In the genomic region with DNA sequence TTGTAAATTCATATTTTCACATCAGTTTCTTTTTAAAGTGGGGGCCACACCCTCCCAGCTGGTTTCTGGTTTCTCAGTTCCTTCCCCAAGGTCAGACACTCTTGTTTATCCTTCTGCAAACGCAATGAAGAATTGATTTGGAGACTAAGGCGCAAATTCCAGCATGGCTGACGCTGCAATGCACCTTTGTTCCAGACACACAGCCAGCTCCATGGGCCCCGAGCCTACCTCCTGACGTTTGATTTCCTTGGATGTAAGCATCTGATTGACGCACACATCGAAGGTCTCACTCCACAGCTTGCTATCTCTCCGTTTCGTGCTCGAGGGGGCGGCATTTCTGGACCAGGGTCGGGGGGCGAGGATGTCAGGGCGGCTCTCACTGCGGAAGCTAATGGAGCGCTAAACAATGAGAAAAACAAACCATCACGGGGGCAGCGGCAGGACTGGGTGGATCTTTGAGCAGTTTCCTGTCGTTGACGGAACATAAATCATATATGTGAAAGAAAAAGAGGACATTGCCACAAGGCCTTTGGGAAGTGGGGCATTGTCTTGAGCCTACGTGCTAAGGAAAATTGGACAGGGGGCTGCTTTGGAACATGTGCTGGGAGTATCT, we compare ENCODE assay signal across 9 cellular contexts. TPM values are rescaled to one million over a fixed set of nuclear protein-coding genes. Genes with fewer than 3 reads are reported as not detected.
A peak's percentile ranks its signal among the peaks of the same experiment; 100 is the strongest.
DNase-seq lines count a peak whose midpoint lies in the region; ATAC-seq and TF ChIP-seq lines count a peak whose summit lies in the region.
"Had no signal": no experiment of that assay in that cellular context is flagged by ENCODE, and none has a peak within 500 bp of the region (broad histone marks: within the 10 kb centered on the region; RNA-seq: fewer than 3 reads in every experiment).

No MANE protein-coding gene starts in this region.

- intact Hi-C loops in heart left ventricle (cut with DNase I), result loop anchor here in 5 of 10 donors (5.0 kb wide), 2 partner anchors 42 to 47 kb away; a partner anchor contains a TSS
- intact Hi-C loops in Right ventricle myocardium inferior (cut with DNase I), result loop anchor here (2.0 kb wide), 1 partner anchor 44 kb away; no protein-coding TSS in a partner anchor
- intact Hi-C loops in right lobe of liver (cut with DNase I), result no loop called here

- no peaks in the 10 kb centered on the region for H3K9me3 Mint-ChIP-seq in activated T-cell treated with anti-CD3 and anti-CD28 coated beads, Interleukin-2, amount 50 U/mL, for 4 hours

- peak overlapping the region in 8 of 12 donors; percentile 2 to 49 (median 21) for H3K4me3 ChIP-seq in heart left ventricle
- H3K4me3 ChIP-seq in right lobe of liver, result peak overlapping the region in 1 of 3 donors; percentile 22
- no peak overlapping the region for H3K4me3 ChIP-seq in urinary bladder (ENCODE audit: low read depth, low read length)

- TF ChIP-seq POLR2A in heart left ventricle (IDR thresholded peaks at IDR 0.05) (no peak), right lobe of liver (IDR thresholded peaks at IDR 0.05) (peak; percentile 10)

- ATAC-seq in heart left ventricle (peak in 3 of 4 donors; percentile 35 to 77 (median 42)), Right ventricle myocardium inferior (no peak), right lobe of liver (peak; percentile 52 to 69 (median 56)), HG02973 (IDR thresholded peaks at IDR 0.05; ENCODE audit: unreplicated experiment) (no peak)
- no peak for ATAC-seq in activated T-cell treated with anti-CD3 and anti-CD28 coated beads, Interleukin-2, amount 50 U/mL, for 4 hours

- DNase-seq in heart left ventricle (peak in 4 of 5 donors; percentile 34 to 63 (median 39)), Right ventricle myocardium inferior (ENCODE audit: missing footprints) (no peak), right lobe of liver (peak in 1 of 3 donors; percentile 29), DMS79 (lab: John Stamatoyannopoulos, UW) (no peak), SKM-1 treated with dmso at 0.1 percent for 144 hours (lab: John Stamatoyannopoulos, UW; ENCODE audit: unreplicated experiment) (no peak)
- no peak for DNase-seq in activated T-cell treated with anti-CD3 and anti-CD28 coated beads, Interleukin-2, amount 50 U/mL, for 4 hours
- DNase-seq: NCI-H748 treated with DMSO at 0.1 percent for 48 hours had no signal

- peaks cover 60% of the 10 kb centered on the region for H3K36me3 Mint-ChIP-seq in activated T-cell treated with anti-CD3 and anti-CD28 coated beads, Interleukin-2, amount 50 U/mL, for 4 hours (ENCODE audit: insufficient read depth)

- H3K27ac ChIP-seq in heart left ventricle (peak overlapping the region; percentile 11 to 92 (median 59)), right lobe of liver (peak overlapping the region in 2 of 3 donors; percentile 26 to 41), urinary bladder (ENCODE audit: low read depth) (peak overlapping the region; percentile 60)

- H3K27me3 ChIP-seq in heart left ventricle (no peaks in the 10 kb centered on the region), right lobe of liver (no peaks in the 10 kb centered on the region)

- H3K4me1 ChIP-seq in heart left ventricle (peaks cover 4 to 79% (median 31%) of the 10 kb centered on the region in 12 donors), right lobe of liver (peaks cover 0 to 8% (median 0%) of the 10 kb centered on the region in 4 donors), urinary bladder (ENCODE audit: insufficient read depth) (no peaks in the 10 kb centered on the region)

- TF ChIP-seq CTCF in heart left ventricle (IDR thresholded peaks at IDR 0.05) (no peak), right lobe of liver (IDR thresholded peaks at IDR 0.05) (no peak)

- no peaks in the 10 kb centered on the region for H3K9me3 ChIP-seq in heart left ventricle
- peaks cover 0 to 2% (median 0%) of the 10 kb centered on the region in 4 donors for H3K9me3 ChIP-seq in right lobe of liver

- 54 to 66% (median 63%) methylated on average over 21 of the region's 21 CpGs for WGBS in heart left ventricle, 4 donors
- 66% methylated on average over 21 of the region's 21 CpGs for WGBS in right lobe of liver (ENCODE audit: insufficient coverage, low coverage, low lambda C conversion rate, missing lambda C conversion rate)
- 69% methylated on average over 21 of the region's 21 CpGs for WGBS in urinary bladder

- H3K27me3 Mint-ChIP-seq in activated T-cell treated with anti-CD3 and anti-CD28 coated beads, Interleukin-2, amount 50 U/mL, for 4 hours (ENCODE audit: low read depth), result no peaks in the 10 kb centered on the region

- H3K4me3 Mint-ChIP-seq in activated T-cell treated with anti-CD3 and anti-CD28 coated beads, Interleukin-2, amount 50 U/mL, for 4 hours, result peak overlapping the region; percentile 85

- H3K4me1 Mint-ChIP-seq in activated T-cell treated with anti-CD3 and anti-CD28 coated beads, Interleukin-2, amount 50 U/mL, for 4 hours (ENCODE audit: low read depth), result peaks cover 78% of the 10 kb centered on the region

- H3K36me3 ChIP-seq in heart left ventricle (peaks cover 0 to 39% (median 24%) of the 10 kb centered on the region in 9 donors), right lobe of liver (no peaks in the 10 kb centered on the region), urinary bladder (ENCODE audit: insufficient read depth) (no peaks in the 10 kb centered on the region)

RNA-seq across cellular contexts. Expression of a gene that starts 46.9 kb away (rescaled TPM):
- total RNA-seq in heart left ventricle, result 10 to 100 TPM; 13.5 to 36.8 (median 18.2) TPM
- 1 to 10 TPM; 6.5 to 9.3 TPM for polyA plus RNA-seq in heart left ventricle
- 19.0 TPM for total RNA-seq in Right ventricle myocardium inferior
- total RNA-seq in activated T-cell treated with anti-CD3 and anti-CD28 coated beads, Interleukin-2, amount 50 U/mL, for 4 hours, result 10 to 100 TPM; 42.4 to 53.9 (median 44.7) TPM
- 1 to 10 TPM; 1.0 to 2.9 (median 1.6) TPM for total RNA-seq in right lobe of liver
- total RNA-seq in urinary bladder, result 30.1 TPM
- 22.4 TPM for polyA plus RNA-seq in urinary bladder

Comparison
In these comparisons a context has a peak if more than half of its experiments do, and no peak if none do; other contexts are left out.
1. ATAC-seq: peak in heart left ventricle (3 of 4) and right lobe of liver (4 of 4); none in Right ventricle myocardium inferior (single experiment), activated T-cell treated with anti-CD3 and anti-CD28 coated beads, Interleukin-2, amount 50 U/mL, for 4 hours (0 of 2) and HG02973 (single experiment).
2. DNase-seq: peak in heart left ventricle (4 of 5); none in Right ventricle myocardium inferior (single experiment), activated T-cell treated with anti-CD3 and anti-CD28 coated beads, Interleukin-2, amount 50 U/mL, for 4 hours (single experiment), DMS79 (single experiment) and SKM-1 treated with dmso at 0.1 percent for 144 hours (single experiment).
3. Peak in every context shown above with its lines, with median percentiles within 50 percentile points of each other: H3K27ac ChIP-seq.